Comparison of ENCODE assay signal across 18 cellular contexts in the genomic region with DNA sequence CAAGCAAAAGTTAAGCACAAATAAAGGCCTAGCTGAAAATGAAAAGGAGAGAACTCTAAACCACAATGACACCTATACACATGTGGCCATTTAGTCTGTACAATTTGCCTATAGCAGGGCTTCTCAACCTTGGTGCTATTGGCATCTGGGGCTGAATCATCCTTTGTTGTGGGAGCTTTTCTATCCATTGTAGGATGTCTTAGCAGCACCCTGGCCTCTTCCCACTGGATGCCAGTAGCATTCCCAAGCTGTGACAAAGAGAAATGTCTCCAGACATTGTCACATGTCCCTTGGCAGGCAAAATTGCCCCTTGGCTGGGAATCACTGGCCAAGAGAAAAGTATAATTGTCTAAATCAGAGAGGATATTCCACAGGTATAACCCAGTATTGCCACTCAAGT. TPM values are rescaled to one million over a fixed set of nuclear protein-coding genes. Genes with fewer than 3 reads are reported as not detected.
DNase-seq lines count a peak whose midpoint lies in the region.
"Had no signal": no experiment of that assay in that cellular context is flagged by ENCODE, and none has a peak within 500 bp of the region (broad histone marks: within the 10 kb centered on the region; RNA-seq: fewer than 3 reads in every experiment).

No MANE protein-coding gene starts in this region.

- DNase-seq in ELF-1 (ENCODE audit: low read depth, low spot score): peak; percentile 12
- peak; percentile 44 for DNase-seq in M059J (ENCODE audit: low read depth)
- DNase-seq in kidney tubule cell (ENCODE audit: low spot score): peak; percentile 73
- no peak for DNase-seq in GM19240 (ENCODE audit: insufficient read length, low spot score)
- no peak for DNase-seq in Ammon's horn (ENCODE audit: low spot score)
- DNase-seq in effector CD4-positive, alpha-beta T cell: no peak
- no peak for DNase-seq in NCI-H524 treated with DMSO at 0.1 percent for 48 hours (lab: John Stamatoyannopoulos, UW)
- DNase-seq: AML-193; DMS79 treated with DMSO at 0.1 percent for 48 hours; Kasumi-1; MG63; NCI-H1417; NCI-H1694 treated with DMSO at 0.1 percent for 48 hours; NCI-H2081 treated with DMSO at 0.1 percent for 48 hours; NCI-H774; NK-92 treated with Interleukin-12 subunit alpha and Interleukin-12 subunit beta, amount 100 ng/mL, for 24 hours; SIG-M5; SK-N-SH had no signal

RNA-seq across cellular contexts. Expression of gene PRPS2, which starts 13.5 kb away (rescaled TPM):
- 84.9 and 133 TPM in 2 replicates for total RNA-seq in M059J (2014; rRNA removed; shearing (Covaris generic))

Comparison
In these comparisons a context has a peak if more than half of its experiments do, and no peak if none do; other contexts are left out.
1. DNase-seq: peak in ELF-1 (single experiment), M059J (single experiment) and kidney tubule cell (single experiment); none in GM19240 (single experiment), Ammon's horn (single experiment), effector CD4-positive, alpha-beta T cell (single experiment) and NCI-H524 treated with DMSO at 0.1 percent for 48 hours (single experiment).